9 cellular contexts compared by ENCODE assay signal in genomic region chr3:117526485-117527079, GRCh38.
A peak's percentile ranks its signal among the peaks of the same experiment; 100 is the strongest.
DNase-seq lines count a peak whose midpoint lies in the region; ATAC-seq and TF ChIP-seq lines count a peak whose summit lies in the region.
"Had no signal": no experiment of that assay in that cellular context is flagged by ENCODE, and none has a peak within 500 bp of the region (broad histone marks: within the 10 kb centered on the region; RNA-seq: fewer than 3 reads in every experiment).

No MANE protein-coding gene starts in this region.

- H3K4me3 Mint-ChIP-seq in MCF 10A (ENCODE audit: unreplicated experiment) = no peak overlapping the region
- H3K4me3 Mint-ChIP-seq in CD4-positive, alpha-beta T cell = no peak overlapping the region
- H3K4me3 Mint-ChIP-seq: activated naive CD4-positive, alpha-beta T cell treated with anti-CD3 and anti-CD28 coated beads, Interleukin-2, amount 50 U/mL, for 24 hours had no signal

- CTCF ChIA-PET in MCF 10A (lab: Yijun Ruan, JAX) = interaction anchor here (0.6 to 3.7 kb wide), 29 partner anchors 8 to 1123 kb away, joined by 3 to 28 read pairs (median 4); no protein-coding TSS in a partner anchor
- CTCF ChIA-PET in CD4-positive, alpha-beta T cell (lab: Charles Lee) = no interaction called here

- 58 to 59% methylated on average over 3 of the region's 3 CpGs for WGBS in heart right ventricle, 2 donors

- POLR2A ChIA-PET in MCF 10A (lab: Yijun Ruan, JAX) = no interaction called here
- POLR2A ChIA-PET in CD4-positive, alpha-beta T cell (lab: Charles Lee) = no interaction called here

- H3K27me3 Mint-ChIP-seq in MCF 10A (ENCODE audit: insufficient read depth, unreplicated experiment) = peaks cover 2% of the 10 kb centered on the region
- no peaks in the 10 kb centered on the region for H3K27me3 Mint-ChIP-seq in CD4-positive, alpha-beta T cell
- H3K27me3 Mint-ChIP-seq: activated naive CD4-positive, alpha-beta T cell treated with anti-CD3 and anti-CD28 coated beads, Interleukin-2, amount 50 U/mL, for 24 hours had no signal

- ATAC-seq in heart right ventricle (no peak), left cardiac atrium (no peak), HG03108 (IDR thresholded peaks at IDR 0.05; ENCODE audit: unreplicated experiment) (no peak)
- ATAC-seq in CD4-positive, alpha-beta T cell (ENCODE audit: poor library complexity) = no peak

- H3K27ac ChIP-seq in heart right ventricle = no peak overlapping the region
- H3K27ac ChIP-seq in CD4-positive, alpha-beta T cell (ENCODE audit: low read depth, low read length) = no peak overlapping the region

- H3K4me3 ChIP-seq in heart right ventricle (no peak overlapping the region), LNCaP clone FGC (ENCODE audit: low read depth, low read length) (no peak overlapping the region)

- H3K4me1 Mint-ChIP-seq in MCF 10A (ENCODE audit: insufficient read depth, unreplicated experiment) = peaks cover 26% of the 10 kb centered on the region
- H3K4me1 Mint-ChIP-seq in CD4-positive, alpha-beta T cell (ENCODE audit: low read depth) = no peaks in the 10 kb centered on the region
- H3K4me1 Mint-ChIP-seq: activated naive CD4-positive, alpha-beta T cell treated with anti-CD3 and anti-CD28 coated beads, Interleukin-2, amount 50 U/mL, for 24 hours had no signal

- DNase-seq in heart right ventricle (no peak), left cardiac atrium (no peak), LNCaP clone FGC (ENCODE audit: low read depth) (peak; percentile 39), MCF 10A (ENCODE audit: unreplicated experiment) (peak; percentile 40), medulla oblongata (ENCODE audit: extremely low spot score) (peak; percentile 71), AG08396 (ENCODE audit: low spot score) (no peak)
- DNase-seq in CD4-positive, alpha-beta T cell = no peak

- no peaks in the 10 kb centered on the region for H3K4me1 ChIP-seq in heart right ventricle

- H3K36me3 Mint-ChIP-seq in MCF 10A (ENCODE audit: insufficient read depth, unreplicated experiment) = no peaks in the 10 kb centered on the region
- no peaks in the 10 kb centered on the region for H3K36me3 Mint-ChIP-seq in CD4-positive, alpha-beta T cell (ENCODE audit: low read depth)
- H3K36me3 Mint-ChIP-seq: activated naive CD4-positive, alpha-beta T cell treated with anti-CD3 and anti-CD28 coated beads, Interleukin-2, amount 50 U/mL, for 24 hours had no signal

- intact Hi-C loops in heart right ventricle (cut with DNase I) (loop anchor here in 2 of 10 donors (10.0 kb wide), 2 partner anchors 512 to 662 kb away; no protein-coding TSS in a partner anchor), left cardiac atrium (cut with DNase I) (loop anchor here in 1 of 2 donors (10.0 kb wide), 1 partner anchor 502 kb away; no protein-coding TSS in a partner anchor), MCF 10A (cut with micrococcal nuclease) (loop anchor here (1.0 to 5.0 kb wide), 7 partner anchors 120 to 754 kb away; no protein-coding TSS in a partner anchor)
- intact Hi-C loops in CD4-positive, alpha-beta T cell (cut with DNase I, micrococcal nuclease) = no loop called here

- H3K27ac Mint-ChIP-seq in MCF 10A (ENCODE audit: low read depth, unreplicated experiment) = no peak overlapping the region
- no peak overlapping the region for H3K27ac Mint-ChIP-seq in CD4-positive, alpha-beta T cell
- H3K27ac Mint-ChIP-seq: activated naive CD4-positive, alpha-beta T cell treated with anti-CD3 and anti-CD28 coated beads, Interleukin-2, amount 50 U/mL, for 24 hours had no signal

- peaks cover 0 to 31% (median 0%) of the 10 kb centered on the region in 7 donors for H3K27me3 ChIP-seq in heart right ventricle
- no peaks in the 10 kb centered on the region for H3K27me3 ChIP-seq in CD4-positive, alpha-beta T cell (ENCODE audit: control insufficient read depth, insufficient read depth, low read length)

- no peaks in the 10 kb centered on the region for H3K9me3 Mint-ChIP-seq in MCF 10A (ENCODE audit: unreplicated experiment)
- H3K9me3 Mint-ChIP-seq in CD4-positive, alpha-beta T cell = no peaks in the 10 kb centered on the region

- TF ChIP-seq CTCF in heart right ventricle (IDR thresholded peaks at IDR 0.05) (peak in 7 of 9 donors; percentile 25 to 55 (median 41)), LNCaP clone FGC (IDR thresholded peaks at IDR 0.05; ENCODE audit: control insufficient read depth, extremely low read depth, insufficient read depth) (peak; percentile 61), MCF 10A (IDR thresholded peaks at IDR 0.05; ENCODE audit: unreplicated experiment) (peak; percentile 58)
- TF ChIP-seq CTCF in CD4-positive, alpha-beta T cell (IDR thresholded peaks at IDR 0.05) = no peak

- peaks cover 0 to 6% (median 0%) of the 10 kb centered on the region in 11 donors for H3K9me3 ChIP-seq in heart right ventricle
- H3K9me3 ChIP-seq in CD4-positive, alpha-beta T cell (ENCODE audit: control insufficient read depth, low read length) = no peaks in the 10 kb centered on the region

- H3K36me3 ChIP-seq in heart right ventricle = no peaks in the 10 kb centered on the region

- BruUV-seq in MCF 10A (replicated peaks; lab: Mats Ljungman, UMichigan) = no TSS peak

Comparison
In these comparisons a context has a peak if more than half of its experiments do, and no peak if none do; other contexts are left out.
1. DNase-seq: peak in LNCaP clone FGC (single experiment), MCF 10A (single experiment) and medulla oblongata (single experiment); none in heart right ventricle (0 of 2), left cardiac atrium (single experiment), AG08396 (single experiment) and CD4-positive, alpha-beta T cell (0 of 10).